8 cellular contexts compared by ENCODE assay signal in the genomic region with DNA sequence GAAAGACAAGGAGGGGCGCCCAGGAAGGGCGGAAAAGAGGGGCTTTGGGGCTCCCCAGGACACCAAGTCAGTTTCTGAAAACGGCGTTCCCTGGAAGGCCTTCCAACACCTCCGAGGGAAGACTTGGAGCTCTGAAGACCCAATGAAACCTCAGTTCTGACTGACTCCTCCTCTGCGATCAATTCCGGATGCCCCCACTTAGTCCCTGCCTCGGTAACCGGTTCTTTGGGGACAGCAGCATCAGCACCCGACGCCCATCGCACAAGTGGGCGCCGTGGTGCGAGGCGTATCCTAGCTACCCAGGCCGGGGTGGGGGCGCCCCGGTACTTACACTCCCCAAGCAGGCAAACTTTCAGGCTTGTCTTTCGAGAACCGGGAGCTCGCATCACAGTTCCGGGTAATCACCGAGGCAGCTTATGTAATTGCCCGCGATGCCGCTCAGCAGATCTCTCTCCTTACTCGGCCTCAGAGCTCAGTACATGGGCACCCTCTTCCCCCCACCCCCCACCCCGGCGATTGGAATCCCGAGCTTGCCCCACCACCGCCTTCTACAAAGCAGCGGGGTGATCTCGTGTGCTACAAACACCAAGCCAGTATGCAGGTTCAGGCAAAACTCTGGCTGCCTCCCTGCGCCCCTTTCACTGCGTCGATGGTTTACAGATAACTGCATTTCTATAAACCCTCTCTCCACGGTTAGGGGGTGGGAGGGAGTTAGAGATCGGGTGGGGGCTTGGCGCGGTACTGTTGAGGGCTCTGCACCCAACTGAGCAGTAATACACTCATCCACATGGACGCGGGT. TPM values are rescaled to one million over a fixed set of nuclear protein-coding genes. Genes with fewer than 3 reads are reported as not detected.
DNase-seq lines count a peak whose midpoint lies in the region; ATAC-seq lines count a peak whose summit lies in the region.

No MANE protein-coding gene starts in this region.

- H3K4me3 ChIP-seq in BLaER1 treated with 17β-estradiol and CSF1 and Interleukin-3, amounts not matched to agents 10 nM and 100 nM = peak overlapping the region; percentile 51 to 79 (median 68)
- peak overlapping the region; percentile 44 for H3K4me3 ChIP-seq in endocrine pancreas (ENCODE audit: control insufficient read depth, insufficient read depth, low read length)

- peak overlapping the region in 6 of 11 experiments; percentile 20 to 73 (median 36); a peak in 12 of 22 replicates for H3K27ac ChIP-seq in BLaER1 treated with 17β-estradiol and CSF1 and Interleukin-3, amounts not matched to agents 10 nM and 100 nM

- peaks cover 7 to 59% (median 27%) of the 10 kb centered on the region in 11 experiments; a peak in 18 of 22 replicates for H4K20me1 ChIP-seq in BLaER1 treated with 17β-estradiol and CSF1 and Interleukin-3, amounts not matched to agents 10 nM and 100 nM

- peak overlapping the region; percentile 7 to 84 (median 73); a peak in 18 of 22 replicates for H3K9ac ChIP-seq in BLaER1 treated with 17β-estradiol and CSF1 and Interleukin-3, amounts not matched to agents 10 nM and 100 nM
- peak overlapping the region; percentile 54 for H3K9ac ChIP-seq in endocrine pancreas (ENCODE audit: control insufficient read depth, insufficient read depth, low read length)

- peaks cover 29 to 46% (median 35%) of the 10 kb centered on the region in 3 donors for H3K4me1 Mint-ChIP-seq in naive B cell

- H3K4me2 ChIP-seq in BLaER1 treated with 17β-estradiol and CSF1 and Interleukin-3, amounts not matched to agents 10 nM and 100 nM = peak overlapping the region; percentile 89 to 100 (median 97)

- peaks cover 38 to 61% (median 50%) of the 10 kb centered on the region in 10 experiments for H3K4me1 ChIP-seq in BLaER1 treated with 17β-estradiol and CSF1 and Interleukin-3, amounts not matched to agents 10 nM and 100 nM
- H3K4me1 ChIP-seq in endocrine pancreas (ENCODE audit: control insufficient read depth, insufficient read depth, low read length) = no peaks in the 10 kb centered on the region

- ATAC-seq in naive B cell (ENCODE audit: low read depth in 2 of 2) (no peak), GM21526 (IDR thresholded peaks at IDR 0.05; ENCODE audit: low FRiP score, unreplicated experiment) (no peak)

- H3K27me3 ChIP-seq in BLaER1 treated with 17β-estradiol and CSF1 and Interleukin-3, amounts not matched to agents 10 nM and 100 nM = peaks cover 68 to 94% (median 82%) of the 10 kb centered on the region in 11 experiments
- no peaks in the 10 kb centered on the region for H3K27me3 ChIP-seq in endocrine pancreas (ENCODE audit: control insufficient read depth, insufficient read depth, low read length)

- DNase-seq in NCI-H1092 treated with DMSO at 0.1 percent for 48 hours (lab: John Stamatoyannopoulos, UW) = peak; percentile 20
- peak; percentile 9 for DNase-seq in naive B cell
- no peak for DNase-seq in activated effector memory CD4-positive, alpha-beta T cell treated with anti-CD3 and anti-CD28 coated beads, Interleukin-2, amount 50 U/mL, for 16 hours
- no peak for DNase-seq in DMS153 (lab: John Stamatoyannopoulos, UW)
- no peak for DNase-seq in GM19238 (ENCODE audit: insufficient read length, low spot score)

- no peaks in the 10 kb centered on the region for H3K36me3 ChIP-seq in BLaER1 treated with 17β-estradiol and CSF1 and Interleukin-3, amounts not matched to agents 10 nM and 100 nM
- H3K36me3 ChIP-seq in endocrine pancreas (ENCODE audit: control insufficient read depth, insufficient read depth, low read length) = no peaks in the 10 kb centered on the region

- H3K9me3 Mint-ChIP-seq in naive B cell = peaks cover 0 to 26% (median 7%) of the 10 kb centered on the region in 7 donors

- peak overlapping the region in 1 of 6 donors; percentile 70 for H3K27ac Mint-ChIP-seq in naive B cell

- peaks cover 57 to 78% (median 58%) of the 10 kb centered on the region in 3 donors for H3K27me3 Mint-ChIP-seq in naive B cell

- peaks cover 0 to 11% of the 10 kb centered on the region in 2 donors for H3K36me3 Mint-ChIP-seq in naive B cell

- peak overlapping the region; percentile 56 to 94 (median 76) for H3K4me3 Mint-ChIP-seq in naive B cell

- H3K9me3 ChIP-seq in BLaER1 treated with 17β-estradiol and CSF1 and Interleukin-3, amounts not matched to agents 10 nM and 100 nM (replicated peaks in 1 of 11) = peaks cover 0 to 6% (median 0%) of the 10 kb centered on the region in 11 experiments; a peak in 1 of 22 replicates
- H3K9me3 ChIP-seq in endocrine pancreas (ENCODE audit: control insufficient read depth, low read length) = no peaks in the 10 kb centered on the region

RNA-seq across cellular contexts. Expression of a gene that starts 2.0 kb away (rescaled TPM):
- polyA plus RNA-seq in naive B cell (ENCODE audit: low read depth in 6 of 6) = 1 to 10 TPM in 1 of 6 donors, not detected in 5; 3.8 TPM

Comparison
In these comparisons a context has a peak if more than half of its experiments do, and no peak if none do; other contexts are left out.
1. DNase-seq: peak in NCI-H1092 treated with DMSO at 0.1 percent for 48 hours (single experiment) and naive B cell (single experiment); none in activated effector memory CD4-positive, alpha-beta T cell treated with anti-CD3 and anti-CD28 coated beads, Interleukin-2, amount 50 U/mL, for 16 hours (single experiment), DMS153 (single experiment) and GM19238 (single experiment).